1 cellular context compared by ENCODE assay signal in genomic region chr1:165773324-165773965, GRCh38.
TF ChIP-seq lines count a peak whose summit lies in the region.

No MANE protein-coding gene starts in this region.

TF ChIP-seq in K562, 482 proteins besides CTCF, POLR2A, EP300 and RAD21 (continued from another document and continues in another):
- TF ChIP-seq THRA (IDR thresholded peaks at IDR 0.05): no peak
- no peak for TF ChIP-seq ZNF668 (CRISPR knock-in tag; IDR thresholded peaks at IDR 0.05)
- no peak for TF ChIP-seq HOXB6 (CRISPR knock-in tag; IDR thresholded peaks at IDR 0.05; ENCODE audit: borderline replicate concordance)
- TF ChIP-seq SAFB2 (IDR thresholded peaks at IDR 0.05; ENCODE audit: borderline replicate concordance, low read depth, low read length, severe bottlenecking): no peak
- no peak for TF ChIP-seq ZFP36 (IDR thresholded peaks at IDR 0.05; ENCODE audit: low read depth, low read length, partially characterized antibody)
- TF ChIP-seq POLR2AphosphoS2 (IDR thresholded peaks at IDR 0.05; ENCODE audit: low read length): no peak
- TF ChIP-seq ZNF311 (CRISPR knock-in tag; IDR thresholded peaks at IDR 0.05): no peak
- TF ChIP-seq FIP1L1 (IDR thresholded peaks at IDR 0.05; ENCODE audit: low read depth, low read length, poor library complexity, severe bottlenecking): no peak
- TF ChIP-seq POLR2G (IDR thresholded peaks at IDR 0.05; ENCODE audit: low read depth, low read length): no peak
- TF ChIP-seq SREBF1 (IDR thresholded peaks at IDR 0.05; ENCODE audit: borderline replicate concordance, low read depth, low read length): no peak
- no peak for TF ChIP-seq HEY1 (CRISPR knock-in tag; IDR thresholded peaks at IDR 0.05; ENCODE audit: borderline replicate concordance)
- 0 out of 2 replicates have a peak, but pooled peaks have one; percentile 34 for TF ChIP-seq ZNF589 (CRISPR knock-in tag; IDR thresholded peaks at IDR 0.05; ENCODE audit: low read depth)
- no peak for TF ChIP-seq MCM3 (IDR thresholded peaks at IDR 0.05)
- TF ChIP-seq CREB3L1 (IDR thresholded peaks at IDR 0.05; ENCODE audit: borderline replicate concordance, low read depth): no peak
- no peak for TF ChIP-seq ZBTB26 (CRISPR knock-in tag; IDR thresholded peaks at IDR 0.05)
- no peak for TF ChIP-seq NR4A1 (CRISPR knock-in tag; IDR thresholded peaks at IDR 0.05)
- no peak for TF ChIP-seq NR4A1 (tag; IDR thresholded peaks at IDR 0.05)
- TF ChIP-seq SRF (CRISPR knock-in tag; IDR thresholded peaks at IDR 0.05): no peak
- no peak for TF ChIP-seq ZHX1 (conservative IDR thresholded peaks at IDR 0.05; ENCODE audit: low read length)
- TF ChIP-seq GABPA (tag; conservative IDR thresholded peaks at IDR 0.05; ENCODE audit: low read depth): no peak
- no peak for TF ChIP-seq HBP1 (CRISPR knock-in tag; IDR thresholded peaks at IDR 0.05)
- peak; percentile 24 to 38; a peak in 3 of 4 replicates for TF ChIP-seq TRIM24 (IDR thresholded peaks at IDR 0.05)
- no peak for TF ChIP-seq MXD1 (CRISPR knock-in tag; IDR thresholded peaks at IDR 0.05; ENCODE audit: borderline replicate concordance, poor library complexity, severe bottlenecking)
- TF ChIP-seq ZNF740 (CRISPR knock-in tag; IDR thresholded peaks at IDR 0.05): no peak
- TF ChIP-seq ZNF740 (tag; IDR thresholded peaks at IDR 0.05): no peak
- TF ChIP-seq MAFG (tag; conservative IDR thresholded peaks at IDR 0.05): peak; percentile 81
- peak; percentile 24 for TF ChIP-seq HDAC3 (IDR thresholded peaks at IDR 0.05; ENCODE audit: borderline replicate concordance, partially characterized antibody)
- peak; percentile 61 for TF ChIP-seq NCOR1 (IDR thresholded peaks at IDR 0.05)
- no peak for TF ChIP-seq TARDBP (IDR thresholded peaks at IDR 0.05)
- no peak for TF ChIP-seq YBX1 (IDR thresholded peaks at IDR 0.05)
- no peak for TF ChIP-seq MCM5 (IDR thresholded peaks at IDR 0.05; ENCODE audit: low read depth)
- peak; percentile 81 to 90 for TF ChIP-seq TEAD1 (CRISPR knock-in tag; IDR thresholded peaks at IDR 0.05)
- TF ChIP-seq SMAD3 (CRISPR knock-in tag; conservative IDR thresholded peaks at IDR 0.05): no peak
- TF ChIP-seq SFPQ (IDR thresholded peaks at IDR 0.05; ENCODE audit: low read depth, low read length): no peak
- TF ChIP-seq PTRF (tag; IDR thresholded peaks at IDR 0.05): no peak
- TF ChIP-seq PBX2 (CRISPR knock-in tag; IDR thresholded peaks at IDR 0.05; ENCODE audit: low read depth): no peak
- peak; percentile 85 for TF ChIP-seq PBX2 (tag; conservative IDR thresholded peaks at IDR 0.05; ENCODE audit: low read depth)
